ENCODE assay signal across 8 cellular contexts in genomic region chr6:38671885-38672467, GRCh38. TPM values are rescaled to one million over a fixed set of nuclear protein-coding genes. Genes with fewer than 3 reads are reported as not detected.
DNase-seq lines count a peak whose midpoint lies in the region; ATAC-seq lines count a peak whose summit lies in the region.

No MANE protein-coding gene starts in this region.

- DNase-seq in DMS 273 (lab: John Stamatoyannopoulos, UW; ENCODE audit: unreplicated experiment) (peak; percentile 87), NCI-H82 (lab: John Stamatoyannopoulos, UW) (peak; percentile 74), glomerular endothelial cell (ENCODE audit: extremely low read depth, low read depth, low spot score) (peak; percentile 57), renal cortical epithelial cell (ENCODE audit: low read depth) (peak; percentile 69), cerebellar nuclear complex (lab: John Stamatoyannopoulos, UW) (no peak)
- peak; percentile 14 for DNase-seq in activated naive CD4-positive, alpha-beta T cell treated with anti-CD3 and anti-CD28 coated beads, Interleukin-2, amount 50 U/mL, for 16 hours

- peak; percentile 79 for ATAC-seq in GM18907 (IDR thresholded peaks at IDR 0.05; ENCODE audit: unreplicated experiment)
- ATAC-seq in HG03175 (IDR thresholded peaks at IDR 0.05; ENCODE audit: unreplicated experiment), result peak; percentile 81

RNA-seq across cellular contexts. Expression of gene GLO1, which starts 31.0 kb away (rescaled TPM):
- 127 and 156 TPM in 2 replicates for total RNA-seq in glomerular endothelial cell
- 117 and 219 TPM in 2 replicates for total RNA-seq in renal cortical epithelial cell

RNA-seq across cellular contexts. Expression of gene BTBD9, which starts 32.2 kb away (rescaled TPM):
- 9.3 and 13.2 TPM in 2 replicates for total RNA-seq in glomerular endothelial cell
- total RNA-seq in renal cortical epithelial cell, result 11.8 and 18.8 TPM in 2 replicates

RNA-seq across cellular contexts. Expression of gene DNAH8, which starts 43.1 kb away (rescaled TPM):
- 0.06 TPM in 1 of 2 replicates, not detected in the other for total RNA-seq in glomerular endothelial cell
- under 0.01 TPM in 1 of 2 replicates, not detected in the other for total RNA-seq in renal cortical epithelial cell

Comparison
In these comparisons a context has a peak if more than half of its experiments do, and no peak if none do; other contexts are left out.
1. DNase-seq: peak in DMS 273 (single experiment), NCI-H82 (single experiment), activated naive CD4-positive, alpha-beta T cell treated with anti-CD3 and anti-CD28 coated beads, Interleukin-2, amount 50 U/mL, for 16 hours (single experiment), glomerular endothelial cell (single experiment) and renal cortical epithelial cell (single experiment); none in cerebellar nuclear complex (0 of 2).